Comparison of ENCODE assay signal across 7 cellular contexts in genomic region chr12:130872179-130873096, GRCh38. TPM values are rescaled to one million over a fixed set of nuclear protein-coding genes. Genes with fewer than 3 reads are reported as not detected.
DNase-seq lines count a peak whose midpoint lies in the region; TF ChIP-seq lines count a peak whose summit lies in the region.

No MANE protein-coding gene starts in this region.

- H3K9ac ChIP-seq in neural cell (ENCODE audit: low read length): peak overlapping the region; percentile 82

- no peaks in the 10 kb centered on the region for H3K4me1 ChIP-seq in urinary bladder (ENCODE audit: insufficient read depth)

- no peaks in the 10 kb centered on the region for H3K9me3 Mint-ChIP-seq in activated T-helper 2 cell treated with anti-CD3 and anti-CD28 coated beads, Interferon-gamma antibody, Interleukin-2, Interleukin-4, amounts not matched to agents 10 μg/mL and 5 μg/mL and 100 μg/mL, durations not matched to agents 14 hours and 24 hours and 36 hours

- no peaks in the 10 kb centered on the region for H3K27me3 ChIP-seq in neural cell (ENCODE audit: insufficient read depth, low read depth, low read length)

- TF ChIP-seq CTCF in GM13977 (IDR thresholded peaks at IDR 0.05; ENCODE audit: extremely low read depth, insufficient read depth, missing control alignments) (no peak), fibroblast of pulmonary artery (IDR thresholded peaks at IDR 0.05; ENCODE audit: low read length, missing control alignments) (no peak), neural cell (IDR thresholded peaks at IDR 0.05; ENCODE audit: poor library complexity, severe bottlenecking) (no peak)

- WGBS in urinary bladder: 1% methylated on average over 79 of the region's 79 CpGs

- peaks cover 22% of the 10 kb centered on the region for H3K79me2 ChIP-seq in neural cell (replicated peaks; ENCODE audit: insufficient read depth, low read length)

- DNase-seq in GM13977 (ENCODE audit: low spot score) (peak; percentile 73), HCEC 1CT (peak; percentile 4), NAMALWA (ENCODE audit: low spot score) (peak; percentile 48), fibroblast of pulmonary artery (ENCODE audit: low read depth) (peak; percentile 23)
- peak; percentile 54 for DNase-seq in activated T-helper 2 cell treated with anti-CD3 and anti-CD28 coated beads, Interferon-gamma antibody, Interleukin-2, Interleukin-4, amounts not matched to agents 10 μg/mL and 5 μg/mL and 100 μg/mL, durations not matched to agents 14 hours and 24 hours and 36 hours (ENCODE audit: low spot score)

- H2AFZ ChIP-seq in neural cell (ENCODE audit: low read depth, low read length): no peak overlapping the region

- peak overlapping the region; percentile 98 for H3K4me3 Mint-ChIP-seq in activated T-helper 2 cell treated with anti-CD3 and anti-CD28 coated beads, Interferon-gamma antibody, Interleukin-2, Interleukin-4, amounts not matched to agents 10 μg/mL and 5 μg/mL and 100 μg/mL, durations not matched to agents 14 hours and 24 hours and 36 hours (ENCODE audit: low read depth)

- no peaks in the 10 kb centered on the region for H3F3A ChIP-seq in neural cell (ENCODE audit: insufficient read depth, low read length, poor library complexity, severe bottlenecking)

- H3K9me3 ChIP-seq in neural cell (ENCODE audit: low read length): no peaks in the 10 kb centered on the region

- H3K4me2 ChIP-seq in neural cell (ENCODE audit: low read length): peak overlapping the region; percentile 84

- peak overlapping the region; percentile 72 for H3K27ac ChIP-seq in neural cell (ENCODE audit: low read length)
- H3K27ac ChIP-seq in urinary bladder (ENCODE audit: low read depth): peak overlapping the region; percentile 90

- no peak for TF ChIP-seq EP300 in neural cell (conservative IDR thresholded peaks at IDR 0.05; ENCODE audit: poor library complexity, severe bottlenecking)

- H3K4me3 ChIP-seq in fibroblast of pulmonary artery (replicated peaks; ENCODE audit: low read depth, low read length) (peak overlapping the region; percentile 74), neural cell (ENCODE audit: low read length) (peak overlapping the region; percentile 76), urinary bladder (ENCODE audit: low read depth, low read length) (peak overlapping the region; percentile 93)

- H3K27ac Mint-ChIP-seq in activated T-helper 2 cell treated with anti-CD3 and anti-CD28 coated beads, Interferon-gamma antibody, Interleukin-2, Interleukin-4, amounts not matched to agents 10 μg/mL and 5 μg/mL and 100 μg/mL, durations not matched to agents 14 hours and 24 hours and 36 hours: peak overlapping the region; percentile 98

- no peaks in the 10 kb centered on the region for H3K27me3 Mint-ChIP-seq in activated T-helper 2 cell treated with anti-CD3 and anti-CD28 coated beads, Interferon-gamma antibody, Interleukin-2, Interleukin-4, amounts not matched to agents 10 μg/mL and 5 μg/mL and 100 μg/mL, durations not matched to agents 14 hours and 24 hours and 36 hours (ENCODE audit: low read depth)

- H3K36me3 ChIP-seq in neural cell (ENCODE audit: insufficient read depth, low read length): peaks cover 1% of the 10 kb centered on the region
- no peaks in the 10 kb centered on the region for H3K36me3 ChIP-seq in urinary bladder (ENCODE audit: insufficient read depth)

- peak; percentile 25 for TF ChIP-seq RAD21 in neural cell (conservative IDR thresholded peaks at IDR 0.05)

- in situ Hi-C loops in GM13977 (cut with MboI; ENCODE audit: low pct_unique_long_range_greater_than_20kb, low sequenced_read_pairs, unreplicated experiment): no loop called here

- H3K36me3 Mint-ChIP-seq in activated T-helper 2 cell treated with anti-CD3 and anti-CD28 coated beads, Interferon-gamma antibody, Interleukin-2, Interleukin-4, amounts not matched to agents 10 μg/mL and 5 μg/mL and 100 μg/mL, durations not matched to agents 14 hours and 24 hours and 36 hours (ENCODE audit: low read depth): peaks cover 51% of the 10 kb centered on the region

- intact Hi-C loops in activated T-helper 2 cell treated with anti-CD3 and anti-CD28 coated beads, Interferon-gamma antibody, Interleukin-2, Interleukin-4, amounts not matched to agents 10 μg/mL and 5 μg/mL and 100 μg/mL, durations not matched to agents 14 hours and 24 hours and 36 hours (cut with micrococcal nuclease): loop anchor here (5.0 kb wide), 1 partner anchor 220 kb away; no protein-coding TSS in a partner anchor

- no peaks in the 10 kb centered on the region for H3K9me2 ChIP-seq in neural cell (ENCODE audit: insufficient read depth, low read length)

- H3K4me1 Mint-ChIP-seq in activated T-helper 2 cell treated with anti-CD3 and anti-CD28 coated beads, Interferon-gamma antibody, Interleukin-2, Interleukin-4, amounts not matched to agents 10 μg/mL and 5 μg/mL and 100 μg/mL, durations not matched to agents 14 hours and 24 hours and 36 hours (ENCODE audit: low read depth): peaks cover 56% of the 10 kb centered on the region

- peaks cover 8% of the 10 kb centered on the region for H4K20me1 ChIP-seq in neural cell (ENCODE audit: insufficient read depth)

TF ChIP-seq in neural cell, 6 proteins besides CTCF, POLR2A, EP300 and RAD21:
- TF ChIP-seq TAF1 (IDR thresholded peaks at IDR 0.05; ENCODE audit: low read depth): peak; percentile 9
- TF ChIP-seq SMC3 (conservative IDR thresholded peaks at IDR 0.05; ENCODE audit: poor library complexity): peak; percentile 19
- no peak for TF ChIP-seq REST (IDR thresholded peaks at IDR 0.05; ENCODE audit: borderline replicate concordance)
- no peak for TF ChIP-seq EZH2 (IDR thresholded peaks at IDR 0.05; ENCODE audit: borderline replicate concordance, insufficient read depth, low read length, poor library complexity, severe bottlenecking)
- peak; percentile 79 for TF ChIP-seq MXI1 (conservative IDR thresholded peaks at IDR 0.05; ENCODE audit: poor library complexity, severe bottlenecking)
- TF ChIP-seq POLR2AphosphoS5 (IDR thresholded peaks at IDR 0.05): no peak

RNA-seq across cellular contexts. Expression of gene RAN, which starts 0.6 kb away (rescaled TPM):
- total RNA-seq in activated T-helper 2 cell treated with anti-CD3 and anti-CD28 coated beads, Interferon-gamma antibody, Interleukin-2, Interleukin-4, amounts not matched to agents 10 μg/mL and 5 μg/mL and 100 μg/mL, durations not matched to agents 14 hours and 24 hours and 36 hours: 1,905 and 1,953 TPM in 2 replicates
- polyA plus RNA-seq in neural cell (579 and 616 TPM in 2 replicates), urinary bladder (314 TPM)
- polyA minus RNA-seq in neural cell: 316 and 334 TPM in 2 replicates
- 251 TPM for total RNA-seq in urinary bladder

RNA-seq across cellular contexts. Expression of gene STX2, which starts 33.4 kb away (rescaled TPM):
- 19.6 and 19.9 TPM in 2 replicates for total RNA-seq in activated T-helper 2 cell treated with anti-CD3 and anti-CD28 coated beads, Interferon-gamma antibody, Interleukin-2, Interleukin-4, amounts not matched to agents 10 μg/mL and 5 μg/mL and 100 μg/mL, durations not matched to agents 14 hours and 24 hours and 36 hours
- polyA plus RNA-seq in neural cell (58.4 and 67.0 TPM in 2 replicates), urinary bladder (21.8 TPM)
- polyA minus RNA-seq in neural cell: 23.9 and 28.4 TPM in 2 replicates
- 41.9 TPM for total RNA-seq in urinary bladder

Comparison
In these comparisons a context has a peak if more than half of its experiments do, and no peak if none do; other contexts are left out.
1. Peak in every context shown above with its lines: DNase-seq, H3K4me3 ChIP-seq and H3K27ac ChIP-seq.
2. DNase-seq: peak in every context shown above with its lines; median percentile 73 in GM13977; 54 in activated T-helper 2 cell treated with anti-CD3 and anti-CD28 coated beads, Interferon-gamma antibody, Interleukin-2, Interleukin-4, amounts not matched to agents 10 μg/mL and 5 μg/mL and 100 μg/mL, durations not matched to agents 14 hours and 24 hours and 36 hours; 48 in NAMALWA; 23 in fibroblast of pulmonary artery; 4 in HCEC 1CT.